1 cellular context compared by ENCODE assay signal in genomic region chr13:113357529-113357928, GRCh38.
TF ChIP-seq lines count a peak whose summit lies in the region.

No MANE protein-coding gene starts in this region.

TF ChIP-seq in GM23338, 12 proteins besides CTCF, POLR2A, EP300 and RAD21 (continued from another document):
- TF ChIP-seq CREB1 (CRISPR knock-in tag; IDR thresholded peaks at IDR 0.05; ENCODE audit: low read depth), result no peak
- TF ChIP-seq ZNF462 (CRISPR knock-in tag; IDR thresholded peaks at IDR 0.05), result no peak
- TF ChIP-seq STAT1 (IDR thresholded peaks at IDR 0.05; ENCODE audit: unreplicated experiment), result no peak
